28 cellular contexts compared by ENCODE assay signal in the genomic region with DNA sequence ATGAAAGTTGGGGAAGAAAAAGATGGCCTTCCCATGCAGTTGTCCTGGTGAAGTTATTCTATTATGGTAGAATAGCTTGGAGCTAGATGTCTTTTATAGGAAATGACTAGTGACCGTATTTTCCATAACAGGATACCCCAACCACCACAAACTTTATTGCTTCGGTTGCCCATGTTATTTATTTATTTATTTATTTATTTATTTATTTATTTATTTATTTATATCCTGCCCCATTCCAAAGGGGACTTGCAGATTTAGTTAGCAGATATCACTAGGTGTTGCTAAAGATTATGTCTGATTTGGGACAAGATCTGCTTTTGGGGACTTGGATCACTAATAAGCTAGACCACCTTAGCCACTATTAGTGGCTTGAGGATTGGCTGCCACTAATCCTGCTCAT.
"Had no signal": no experiment of that assay in that cellular context is flagged by ENCODE, and none has a peak within 500 bp of the region (broad histone marks: within the 10 kb centered on the region; RNA-seq: fewer than 3 reads in every experiment).

No MANE protein-coding gene starts in this region.

- H3K27ac ChIP-seq: colonic mucosa, coronary artery, dorsolateral prefrontal cortex, epithelial cell of prostate, esophagus squamous epithelium, foreskin keratinocyte, gastrocnemius medialis, gastroesophageal sphincter, heart left ventricle, heart right ventricle, hepatocyte had no signal

- ATAC-seq: effector memory CD8-positive, alpha-beta T cell; esophagus mucosa; foreskin keratinocyte; gastrocnemius medialis; gastroesophageal sphincter; heart left ventricle; heart right ventricle had no signal

- H3K4me1 ChIP-seq: colonic mucosa, esophagus squamous epithelium, foreskin keratinocyte, gastrocnemius medialis, gastroesophageal sphincter, heart left ventricle had no signal

- H3K4me2 ChIP-seq: hepatocyte had no signal

- DNase-seq: colonic mucosa; cortex of kidney; dermis blood vessel endothelial cell; dorsolateral prefrontal cortex; effector CD4-positive, alpha-beta T cell; effector CD8-positive, alpha-beta T cell; effector memory CD4-positive, alpha-beta T cell; effector memory CD8-positive, alpha-beta T cell; endodermal cell; erythroblast; esophagus squamous epithelium; foreskin fibroblast; foreskin keratinocyte; foreskin melanocyte; gastrocnemius medialis; glutamatergic neuron; head of caudate nucleus; heart left ventricle; heart right ventricle had no signal

- H3K4me3 ChIP-seq: colonic mucosa, coronary artery, dorsolateral prefrontal cortex, esophagus squamous epithelium, gastrocnemius medialis, gastroesophageal sphincter, heart left ventricle, heart right ventricle, hepatocyte had no signal

- H3K36me3 ChIP-seq: colonic mucosa, esophagus squamous epithelium, gastrocnemius medialis, gastroesophageal sphincter, heart left ventricle, heart right ventricle had no signal

- H3K9me3 ChIP-seq: colonic mucosa, esophagus squamous epithelium, gastrocnemius medialis, gastroesophageal sphincter had no signal

- H3K27me3 ChIP-seq: colonic mucosa, dorsolateral prefrontal cortex, esophagus squamous epithelium, foreskin keratinocyte, gastrocnemius medialis, gastroesophageal sphincter, heart left ventricle, heart right ventricle, hepatocyte had no signal

- FAIRE-seq: colon, endometrium, endothelial cell of umbilical vein, frontal cortex had no signal
